Comparison of ENCODE assay signal across 3 cellular contexts in genomic region chr4:185395255-185395955, GRCh38.
A peak's percentile ranks its signal among the peaks of the same experiment; 100 is the strongest.
TF ChIP-seq lines count a peak whose summit lies in the region.

Gene LRP2BP (minus strand): TSS chr4:185395924. CDS start chr4:185378186, 17,738 bp downstream.

TF ChIP-seq in A549, 52 proteins besides CTCF, POLR2A, EP300 and RAD21 (continued from another document):
- TF ChIP-seq MYC (IDR thresholded peaks at IDR 0.05; ENCODE audit: borderline replicate concordance, low read length) (no peak), ZNF302 (CRISPR knock-in tag; IDR thresholded peaks at IDR 0.05) (no peak), HES2 (IDR thresholded peaks at IDR 0.05) (no peak), HOXB5 (CRISPR knock-in tag; IDR thresholded peaks at IDR 0.05) (no peak), NR3C1 (IDR thresholded peaks at IDR 0.05) (no peak), CBX8 (IDR thresholded peaks at IDR 0.05) (no peak), ZFP36 (IDR thresholded peaks at IDR 0.05; ENCODE audit: borderline replicate concordance, partially characterized antibody) (no peak), MAX (IDR thresholded peaks at IDR 0.05) (no peak), RARB (CRISPR knock-in tag; IDR thresholded peaks at IDR 0.05) (no peak), E2F6 (IDR thresholded peaks at IDR 0.05; ENCODE audit: borderline replicate concordance, low read depth) (no peak)

TF ChIP-seq in GM12891, 5 proteins besides CTCF, POLR2A, EP300 and RAD21 (continued from another document):
- TF ChIP-seq POLR2AphosphoS5 (IDR thresholded peaks at IDR 0.05; ENCODE audit: low read depth, low read length) (0 out of 2 replicates have a peak, but pooled peaks have one; percentile 9), PAX5 (IDR thresholded peaks at IDR 0.05; ENCODE audit: insufficient read depth, low read length, severe bottlenecking) (no peak), TAF1 (IDR thresholded peaks at IDR 0.05; ENCODE audit: low read depth, low read length) (no peak), SPI1 (IDR thresholded peaks at IDR 0.05; ENCODE audit: low read depth, low read length) (no peak)

TF ChIP-seq in H1, 55 proteins besides CTCF, POLR2A, EP300 and RAD21 (continued from another document):
- TF ChIP-seq BACH1 (IDR thresholded peaks at IDR 0.05; ENCODE audit: low read length) (no peak), NANOG (IDR thresholded peaks at IDR 0.05; ENCODE audit: insufficient read depth, low read depth, low read length, poor library complexity, severe bottlenecking) (no peak), SP4 (IDR thresholded peaks at IDR 0.05; ENCODE audit: low read length) (no peak), RBBP5 (IDR thresholded peaks at IDR 0.05; ENCODE audit: borderline replicate concordance, low read depth, low read length) (no peak), ATF3 (IDR thresholded peaks at IDR 0.05; ENCODE audit: insufficient read depth, low read depth, low read length) (no peak), BRCA1 (IDR thresholded peaks at IDR 0.05; ENCODE audit: low read depth, low read length) (no peak), ATF2 (IDR thresholded peaks at IDR 0.05; ENCODE audit: low read length) (no peak), SRF (IDR thresholded peaks at IDR 0.05; ENCODE audit: low read depth, low read length) (no peak), MAX (IDR thresholded peaks at IDR 0.05) (no peak), CTBP2 (IDR thresholded peaks at IDR 0.05; ENCODE audit: borderline replicate concordance, insufficient read depth, insufficient read length, low read length) (no peak), ASH2L (IDR thresholded peaks at IDR 0.05; ENCODE audit: low read length) (no peak), BCL11A (IDR thresholded peaks at IDR 0.05; ENCODE audit: low read depth in 2 of 2, low read length in 2 of 2) (no peak)
TF ChIP-seq in H1: peak in this region for 0.
